In the genomic region with DNA sequence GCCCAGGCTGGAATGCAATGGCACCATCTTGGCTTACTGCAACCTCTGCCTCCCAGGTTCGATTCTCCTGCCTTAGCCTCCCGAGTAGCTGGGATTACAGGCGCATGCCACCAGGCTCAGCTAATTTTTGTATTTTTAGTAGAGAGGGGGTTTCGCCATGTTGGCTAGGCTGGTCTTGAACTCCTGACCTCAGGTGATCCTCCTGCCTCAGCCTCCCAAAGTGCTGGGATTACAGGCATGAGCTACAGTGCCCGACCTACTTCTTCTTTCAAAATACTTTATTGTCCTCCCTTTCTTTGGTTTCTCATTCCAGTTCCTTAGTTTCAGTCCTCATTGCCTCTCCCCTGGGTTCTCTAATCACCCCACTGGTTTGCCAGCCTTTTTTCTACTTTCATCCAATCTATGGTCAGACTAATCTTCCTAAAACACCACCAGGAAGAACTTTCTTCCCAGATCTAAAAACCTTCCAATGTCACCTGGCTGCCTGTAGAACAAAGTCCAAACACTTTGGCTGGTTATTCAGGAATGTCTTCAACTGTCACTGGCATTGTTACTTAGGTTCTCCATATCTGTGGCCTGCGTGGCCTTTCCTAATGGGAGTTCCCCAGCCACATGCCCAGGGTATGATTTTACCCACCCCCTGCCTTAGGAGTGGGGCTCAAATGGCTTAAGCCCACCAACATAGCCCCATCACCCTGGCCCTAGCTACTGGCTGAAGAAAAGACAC, we compare ENCODE assay signal across 19 cellular contexts. TPM values are rescaled to one million over a fixed set of nuclear protein-coding genes. Genes with fewer than 3 reads are reported as not detected.
DNase-seq lines count a peak whose midpoint lies in the region; ATAC-seq, FAIRE-seq and TF ChIP-seq lines count a peak whose summit lies in the region.
"Had no signal": no experiment of that assay in that cellular context is flagged by ENCODE, and none has a peak within 500 bp of the region (broad histone marks: within the 10 kb centered on the region; RNA-seq: fewer than 3 reads in every experiment).

No MANE protein-coding gene starts in this region.

- no peak for FAIRE-seq in GM12891 (lab: Jason Lieb, UNC)
- FAIRE-seq: A549, colon had no signal

- TF ChIP-seq CTCF in activated B cell treated with CpG ODN at 0.5 μM for 24 hours (IDR thresholded peaks at IDR 0.05), result no peak
- no peak for TF ChIP-seq CTCF in lower lobe of right lung (IDR thresholded peaks at IDR 0.05)
- no peak for TF ChIP-seq CTCF in type B pancreatic cell (conservative IDR thresholded peaks at IDR 0.05)

- H3K27me3 ChIP-seq in lower lobe of right lung (ENCODE audit: low read depth), result peaks cover 3% of the 10 kb centered on the region
- H3K27me3 ChIP-seq: MG63, thyroid gland had no signal

- CTCF ChIA-PET in activated CD4-positive, alpha-beta T cell treated with anti-CD3 and anti-CD28 coated beads, Interleukin-2, amount 10 ng/mL, durations not matched to agents 7 days and 5 days (lab: Charles Lee), result interaction anchor here (1.1 to 2.3 kb wide), 4 partner anchors 8 to 26 kb away, joined by 3 to 11 read pairs (median 6); no protein-coding TSS in a partner anchor
- CTCF ChIA-PET in activated B cell treated with CpG ODN at 0.5 μM for 24 hours (lab: Charles Lee), result interaction anchor here (2.7 kb wide), 1 partner anchor 29 kb away, joined by 10 read pairs; a partner anchor contains a TSS

- H3K4me3 ChIP-seq in lower lobe of right lung, result no peak overlapping the region
- H3K4me3 ChIP-seq: A549, MG63, thyroid gland had no signal

- no peak for TF ChIP-seq POLR2A in GM12891 (IDR thresholded peaks at IDR 0.05; ENCODE audit: low read depth, low read length)

- no peak overlapping the region for H3K4me3 Mint-ChIP-seq in activated CD4-positive, alpha-beta T cell treated with anti-CD3 and anti-CD28 coated beads, Interleukin-2, amount 10 ng/mL, durations not matched to agents 7 days and 5 days
- H3K4me3 Mint-ChIP-seq in activated B cell treated with CpG ODN at 0.5 μM for 24 hours (no peak overlapping the region), type B pancreatic cell (no peak overlapping the region)
- H3K4me3 Mint-ChIP-seq: HFFc6 had no signal

- no peak for DNase-seq in activated CD4-positive, alpha-beta T cell treated with anti-CD3 and anti-CD28 coated beads, Interleukin-2, amount 10 ng/mL, durations not matched to agents 7 days and 5 days
- DNase-seq in activated CD4-positive, alpha-beta T cell treated with anti-CD3 and anti-CD28 coated beads for 48 hours, result no peak
- DNase-seq in activated B cell treated with CpG ODN at 0.5 μM for 24 hours (no peak), lower lobe of right lung (no peak), type B pancreatic cell (ENCODE audit: extremely low spot score, unreplicated experiment) (no peak), GM12891 (ENCODE audit: insufficient read length, low spot score) (no peak)
- DNase-seq: activated CD4-positive, CD25-positive, alpha-beta regulatory T cell; activated CD8-positive, alpha-beta memory T cell treated with anti-CD3 and anti-CD28 coated beads, Interleukin-2, amount 50 U/mL, for 48 hours; activated naive CD4-positive, alpha-beta T cell treated with Interleukin-2 at 50 U/mL for 16 hours; EL; HFFc6; MG63; NCI-H2029; posterior cingulate gyrus; thyroid gland had no signal

- H3K27ac ChIP-seq in lower lobe of right lung, result peak overlapping the region; percentile 76
- H3K27ac ChIP-seq: thyroid gland had no signal

- no peaks in the 10 kb centered on the region for H3K9me3 ChIP-seq in lower lobe of right lung
- H3K9me3 ChIP-seq: A549, MG63, thyroid gland had no signal

- peak overlapping the region; percentile 91 for H3K27ac Mint-ChIP-seq in activated CD4-positive, alpha-beta T cell treated with anti-CD3 and anti-CD28 coated beads, Interleukin-2, amount 10 ng/mL, durations not matched to agents 7 days and 5 days
- peak overlapping the region; percentile 8 for H3K27ac Mint-ChIP-seq in activated B cell treated with CpG ODN at 0.5 μM for 24 hours
- H3K27ac Mint-ChIP-seq in type B pancreatic cell, result peak overlapping the region; percentile 35
- H3K27ac Mint-ChIP-seq: HFFc6 had no signal

- peaks cover 2% of the 10 kb centered on the region for H3K36me3 Mint-ChIP-seq in activated CD4-positive, alpha-beta T cell treated with anti-CD3 and anti-CD28 coated beads, Interleukin-2, amount 10 ng/mL, durations not matched to agents 7 days and 5 days (ENCODE audit: low read depth)
- no peaks in the 10 kb centered on the region for H3K36me3 Mint-ChIP-seq in activated B cell treated with CpG ODN at 0.5 μM for 24 hours (ENCODE audit: low read depth)
- no peaks in the 10 kb centered on the region for H3K36me3 Mint-ChIP-seq in type B pancreatic cell

- intact Hi-C loops in activated B cell treated with CpG ODN at 0.5 μM for 24 hours (cut with micrococcal nuclease) (loop anchor here (1.0 to 10.0 kb wide), 3 partner anchors 29 to 807 kb away; a partner anchor contains a TSS), lower lobe of right lung (cut with DNase I) (no loop called here)

- POLR2A ChIA-PET in activated CD4-positive, alpha-beta T cell treated with anti-CD3 and anti-CD28 coated beads, Interleukin-2, amount 10 ng/mL, durations not matched to agents 7 days and 5 days (lab: Charles Lee), result no interaction called here
- POLR2A ChIA-PET in activated B cell treated with CpG ODN at 0.5 μM for 24 hours (lab: Charles Lee), result interaction anchor here (0.7 to 1.6 kb wide), 3 partner anchors 14 to 1142 kb away, joined by 3 to 4 read pairs (median 3); a partner anchor contains a TSS

- H3K9me3 Mint-ChIP-seq in activated CD4-positive, alpha-beta T cell treated with anti-CD3 and anti-CD28 coated beads, Interleukin-2, amount 10 ng/mL, durations not matched to agents 7 days and 5 days, result no peaks in the 10 kb centered on the region
- no peaks in the 10 kb centered on the region for H3K9me3 Mint-ChIP-seq in activated B cell treated with CpG ODN at 0.5 μM for 24 hours
- H3K9me3 Mint-ChIP-seq in type B pancreatic cell, result no peaks in the 10 kb centered on the region
- H3K9me3 Mint-ChIP-seq: HFFc6 had no signal

- H3K4me1 ChIP-seq in lower lobe of right lung, result peaks cover 21% of the 10 kb centered on the region

- H3K27me3 Mint-ChIP-seq in activated CD4-positive, alpha-beta T cell treated with anti-CD3 and anti-CD28 coated beads, Interleukin-2, amount 10 ng/mL, durations not matched to agents 7 days and 5 days, result no peaks in the 10 kb centered on the region
- no peaks in the 10 kb centered on the region for H3K27me3 Mint-ChIP-seq in activated B cell treated with CpG ODN at 0.5 μM for 24 hours
- no peaks in the 10 kb centered on the region for H3K27me3 Mint-ChIP-seq in type B pancreatic cell

- ATAC-seq in activated B cell treated with CpG ODN at 0.5 μM for 24 hours (ENCODE audit: low read depth), result no peak
- no peak for ATAC-seq in lower lobe of right lung
- ATAC-seq in GM19463 (IDR thresholded peaks at IDR 0.05; ENCODE audit: unreplicated experiment), result no peak
- no peak for ATAC-seq in GM19351 (IDR thresholded peaks at IDR 0.05; ENCODE audit: unreplicated experiment)
- ATAC-seq: A549 had no signal

- H3K36me3 ChIP-seq in lower lobe of right lung, result no peaks in the 10 kb centered on the region
- H3K36me3 ChIP-seq: MG63, thyroid gland had no signal

- H3K4me1 Mint-ChIP-seq in activated CD4-positive, alpha-beta T cell treated with anti-CD3 and anti-CD28 coated beads, Interleukin-2, amount 10 ng/mL, durations not matched to agents 7 days and 5 days, result peaks cover 24% of the 10 kb centered on the region
- H3K4me1 Mint-ChIP-seq in activated B cell treated with CpG ODN at 0.5 μM for 24 hours (peaks cover 29% of the 10 kb centered on the region), type B pancreatic cell (ENCODE audit: unreplicated experiment) (peaks cover 41% of the 10 kb centered on the region)

TF ChIP-seq in GM12891, 5 proteins besides CTCF, POLR2A, EP300 and RAD21:
- TF ChIP-seq PAX5 (IDR thresholded peaks at IDR 0.05; ENCODE audit: insufficient read depth, low read length, severe bottlenecking), result no peak
- TF ChIP-seq POLR2AphosphoS5 (IDR thresholded peaks at IDR 0.05; ENCODE audit: low read depth, low read length), result no peak
- TF ChIP-seq TAF1 (IDR thresholded peaks at IDR 0.05; ENCODE audit: low read depth, low read length), result no peak
- no peak for TF ChIP-seq SPI1 (IDR thresholded peaks at IDR 0.05; ENCODE audit: low read depth, low read length)

RNA-seq across cellular contexts. Expression of a gene that starts 29.0 kb away (rescaled TPM):
- total RNA-seq in activated CD4-positive, alpha-beta T cell treated with anti-CD3 and anti-CD28 coated beads, Interleukin-2, amount 10 ng/mL, durations not matched to agents 7 days and 5 days, result 1 to 10 TPM; 9.3 to 9.6 TPM
- total RNA-seq in activated B cell treated with CpG ODN at 0.5 μM for 24 hours (14.2 and 15.6 TPM in 2 replicates), lower lobe of right lung (14.8 TPM), type B pancreatic cell (ENCODE audit: low replicate concordance) (21.8 and 46.2 TPM in 2 replicates)
- polyA plus RNA-seq in GM12891 (2012; ENCODE audit: low read depth, missing spikeins), result 6.1 TPM

Comparison
In these comparisons a context has a peak if more than half of its experiments do, and no peak if none do; other contexts are left out.
1. H3K27ac Mint-ChIP-seq: peak in every context shown above with its lines; median percentile 91 in activated CD4-positive, alpha-beta T cell treated with anti-CD3 and anti-CD28 coated beads, Interleukin-2, amount 10 ng/mL, durations not matched to agents 7 days and 5 days; 35 in type B pancreatic cell; 8 in activated B cell treated with CpG ODN at 0.5 μM for 24 hours.